ENCODE assay signal across 8 cellular contexts in the genomic region with DNA sequence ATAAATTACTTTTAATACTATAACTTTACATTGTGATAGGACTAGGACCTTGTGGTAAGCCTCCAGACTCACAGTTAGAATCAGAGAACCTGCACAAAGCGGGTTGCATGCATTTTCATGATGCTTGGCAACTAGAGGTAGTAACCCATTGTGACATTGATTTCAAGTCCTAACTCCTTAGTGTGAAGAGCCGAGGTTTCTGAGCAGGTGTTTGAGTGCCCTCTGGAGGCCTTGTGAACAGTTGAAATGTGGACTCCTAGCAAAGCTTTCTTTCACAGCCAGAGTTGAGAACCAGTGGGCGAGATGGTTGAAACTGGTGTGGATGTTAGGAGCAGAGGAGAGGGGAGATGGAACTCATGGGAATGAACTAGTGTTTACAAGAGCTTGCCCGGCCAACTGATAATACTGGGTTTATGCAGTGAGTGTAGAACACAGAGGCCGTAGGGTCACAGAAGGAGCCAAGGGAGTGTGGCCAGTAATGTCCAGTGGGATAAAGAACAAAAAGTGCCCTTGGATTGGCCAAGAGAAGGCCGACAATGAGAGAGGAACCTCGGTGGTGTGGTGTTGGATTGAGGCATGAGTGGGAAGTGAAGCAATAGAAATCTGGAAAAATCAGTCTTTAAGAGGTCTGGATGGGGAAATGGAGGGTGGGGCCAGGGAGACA. TPM values are rescaled to one million over a fixed set of nuclear protein-coding genes. Genes with fewer than 3 reads are reported as not detected.
DNase-seq lines count a peak whose midpoint lies in the region; ATAC-seq, FAIRE-seq and TF ChIP-seq lines count a peak whose summit lies in the region.

No MANE protein-coding gene starts in this region.

- no peaks in the 10 kb centered on the region for H3K9me3 Mint-ChIP-seq in activated T-helper 2 cell treated with anti-CD3 and anti-CD28 coated beads, Interferon-gamma antibody, Interleukin-2, Interleukin-4, amounts not matched to agents 10 μg/mL and 5 μg/mL and 100 μg/mL, durations not matched to agents 14 hours and 24 hours and 36 hours

- H3K27me3 Mint-ChIP-seq in activated T-helper 2 cell treated with anti-CD3 and anti-CD28 coated beads, Interferon-gamma antibody, Interleukin-2, Interleukin-4, amounts not matched to agents 10 μg/mL and 5 μg/mL and 100 μg/mL, durations not matched to agents 14 hours and 24 hours and 36 hours (ENCODE audit: low read depth), result no peaks in the 10 kb centered on the region

- H3K9me3 ChIP-seq in gastroesophageal sphincter (no peaks in the 10 kb centered on the region), pancreas (no peaks in the 10 kb centered on the region)

- peak; percentile 43 for ATAC-seq in HG03442 (IDR thresholded peaks at IDR 0.05; ENCODE audit: unreplicated experiment)
- ATAC-seq in gastroesophageal sphincter, result peak; percentile 83
- ATAC-seq in pancreas, result peak; percentile 76 to 90 (median 89)
- ATAC-seq in GM19324 (IDR thresholded peaks at IDR 0.05; ENCODE audit: low FRiP score, unreplicated experiment), result no peak

- intact Hi-C loops in activated T-helper 2 cell treated with anti-CD3 and anti-CD28 coated beads, Interferon-gamma antibody, Interleukin-2, Interleukin-4, amounts not matched to agents 10 μg/mL and 5 μg/mL and 100 μg/mL, durations not matched to agents 14 hours and 24 hours and 36 hours (cut with micrococcal nuclease), result loop anchor here (1.0 kb wide), 1 partner anchor 79 kb away; no protein-coding TSS in a partner anchor
- intact Hi-C loops in pancreas (cut with DNase I), result loop anchor here in 2 of 3 donors (5.0 to 10.0 kb wide), 2 partner anchors 77 to 79 kb away; no protein-coding TSS in a partner anchor

- H3K27me3 ChIP-seq in gastroesophageal sphincter, result no peaks in the 10 kb centered on the region
- H3K27me3 ChIP-seq in pancreas, result no peaks in the 10 kb centered on the region

- no peak for TF ChIP-seq EP300 in gastroesophageal sphincter (IDR thresholded peaks at IDR 0.05)

- H3K4me1 ChIP-seq in gastroesophageal sphincter (peaks cover 0 to 18% (median 3%) of the 10 kb centered on the region in 3 donors), pancreas (peaks cover 0 to 11% (median 11%) of the 10 kb centered on the region in 3 donors)

- peaks cover 12% of the 10 kb centered on the region for H3K4me1 Mint-ChIP-seq in activated T-helper 2 cell treated with anti-CD3 and anti-CD28 coated beads, Interferon-gamma antibody, Interleukin-2, Interleukin-4, amounts not matched to agents 10 μg/mL and 5 μg/mL and 100 μg/mL, durations not matched to agents 14 hours and 24 hours and 36 hours (ENCODE audit: low read depth)

- no peak overlapping the region for H3K27ac ChIP-seq in gastroesophageal sphincter
- no peak overlapping the region for H3K27ac ChIP-seq in pancreas

- no peak overlapping the region for H3K4me3 Mint-ChIP-seq in activated T-helper 2 cell treated with anti-CD3 and anti-CD28 coated beads, Interferon-gamma antibody, Interleukin-2, Interleukin-4, amounts not matched to agents 10 μg/mL and 5 μg/mL and 100 μg/mL, durations not matched to agents 14 hours and 24 hours and 36 hours (ENCODE audit: low read depth)

- peaks cover 16% of the 10 kb centered on the region for H3K36me3 Mint-ChIP-seq in activated T-helper 2 cell treated with anti-CD3 and anti-CD28 coated beads, Interferon-gamma antibody, Interleukin-2, Interleukin-4, amounts not matched to agents 10 μg/mL and 5 μg/mL and 100 μg/mL, durations not matched to agents 14 hours and 24 hours and 36 hours (ENCODE audit: low read depth)

- no peak for FAIRE-seq in pancreas (lab: Jason Lieb, UNC)

- H3K4me3 ChIP-seq in gastroesophageal sphincter, result no peak overlapping the region
- no peak overlapping the region for H3K4me3 ChIP-seq in pancreas

- peak; percentile 32 to 66 (median 48) for TF ChIP-seq CTCF in gastroesophageal sphincter (IDR thresholded peaks at IDR 0.05)
- peak in 3 of 4 donors; percentile 38 to 43 (median 40) for TF ChIP-seq CTCF in pancreas (IDR thresholded peaks at IDR 0.05)

- peaks cover 0 to 17% of the 10 kb centered on the region in 2 donors for H3K36me3 ChIP-seq in gastroesophageal sphincter
- H3K36me3 ChIP-seq in pancreas, result no peaks in the 10 kb centered on the region

- peak; percentile 58 for DNase-seq in D341Med (ENCODE audit: low spot score)
- DNase-seq in OCI-M1 (lab: John Stamatoyannopoulos, UW), result peak; percentile 82
- DNase-seq in activated T-helper 2 cell treated with anti-CD3 and anti-CD28 coated beads, Interferon-gamma antibody, Interleukin-2, Interleukin-4, amounts not matched to agents 10 μg/mL and 5 μg/mL and 100 μg/mL, durations not matched to agents 14 hours and 24 hours and 36 hours (ENCODE audit: low spot score), result peak; percentile 30
- DNase-seq in pancreas, result peak in 2 of 6 donors; percentile 27 to 55
- DNase-seq in GM19238 (ENCODE audit: insufficient read length, low spot score), result no peak

- WGBS in gastroesophageal sphincter (ENCODE audit: low coverage in 1 of 2), 2 donors, result 35 to 45% methylated on average over 5 to 6 of the region's 7 CpGs
- 36% methylated on average over 7 of the region's 7 CpGs for WGBS in pancreas, 2 donors

- no peak for TF ChIP-seq POLR2A in gastroesophageal sphincter (IDR thresholded peaks at IDR 0.05)

- no peak overlapping the region for H3K27ac Mint-ChIP-seq in activated T-helper 2 cell treated with anti-CD3 and anti-CD28 coated beads, Interferon-gamma antibody, Interleukin-2, Interleukin-4, amounts not matched to agents 10 μg/mL and 5 μg/mL and 100 μg/mL, durations not matched to agents 14 hours and 24 hours and 36 hours

RNA-seq across cellular contexts. Expression of gene ZNF664, which starts 10.9 kb away (rescaled TPM):
- 63.3 and 66.2 TPM in 2 replicates for total RNA-seq in activated T-helper 2 cell treated with anti-CD3 and anti-CD28 coated beads, Interferon-gamma antibody, Interleukin-2, Interleukin-4, amounts not matched to agents 10 μg/mL and 5 μg/mL and 100 μg/mL, durations not matched to agents 14 hours and 24 hours and 36 hours
- total RNA-seq in gastroesophageal sphincter, result 10 to 100 TPM; 58.7 to 95.5 (median 78.2) TPM
- 10 to 100 TPM; 45.4 to 72.7 (median 57.6) TPM for total RNA-seq in pancreas
- 10 to 100 TPM; 23.0 to 36.5 TPM for polyA plus RNA-seq in pancreas

RNA-seq across cellular contexts. Expression of gene CCDC92, which starts 11.3 kb away (rescaled TPM):
- 11.8 and 12.8 TPM in 2 replicates for total RNA-seq in activated T-helper 2 cell treated with anti-CD3 and anti-CD28 coated beads, Interferon-gamma antibody, Interleukin-2, Interleukin-4, amounts not matched to agents 10 μg/mL and 5 μg/mL and 100 μg/mL, durations not matched to agents 14 hours and 24 hours and 36 hours
- 10 to 100 TPM; 26.2 to 74.3 (median 34.2) TPM for total RNA-seq in gastroesophageal sphincter
- 10 to 100 TPM in 5 of 6 donors, 1 to 10 TPM in 1; 9.2 to 18.3 (median 11.3) TPM for total RNA-seq in pancreas
- 10 to 100 TPM; 25.6 to 29.4 TPM for polyA plus RNA-seq in pancreas
